In genomic region chr3:107430214-107431047, GRCh38 we compare ENCODE assay signal across 8 cellular contexts.
DNase-seq lines count a peak whose midpoint lies in the region; ATAC-seq and TF ChIP-seq lines count a peak whose summit lies in the region.

No MANE protein-coding gene starts in this region.

- no peaks in the 10 kb centered on the region for H3K36me3 Mint-ChIP-seq in stimulated activated memory B cell treated with anti-CD40 and anti-IgM and Interleukin-4, amounts not matched to agents 10 μg/mL and 1 μg/mL and 100 μg/mL, for 72 hours

- no peak for ATAC-seq in stimulated activated memory B cell treated with anti-CD40 and anti-IgM and Interleukin-4, amounts not matched to agents 10 μg/mL and 1 μg/mL and 100 μg/mL, for 72 hours
- ATAC-seq in GM18517 (IDR thresholded peaks at IDR 0.05; ENCODE audit: unreplicated experiment), result no peak

- peak overlapping the region; percentile 90 for H3K27ac Mint-ChIP-seq in stimulated activated memory B cell treated with anti-CD40 and anti-IgM and Interleukin-4, amounts not matched to agents 10 μg/mL and 1 μg/mL and 100 μg/mL, for 72 hours

- H3K4me1 Mint-ChIP-seq in stimulated activated memory B cell treated with anti-CD40 and anti-IgM and Interleukin-4, amounts not matched to agents 10 μg/mL and 1 μg/mL and 100 μg/mL, for 72 hours, result peaks cover 39% of the 10 kb centered on the region

- H3K4me3 ChIP-seq in KMS-11 (IDR thresholded peaks at IDR 0.05; ENCODE audit: insufficient read depth, low read depth, low read length) (no peak overlapping the region), astrocyte of the cerebellum (ENCODE audit: low read depth, low read length) (peak overlapping the region; percentile 67), iPS-20b (ENCODE audit: low read length) (peak overlapping the region; percentile 85)

- no peaks in the 10 kb centered on the region for H4K20me1 ChIP-seq in KMS-11 (ENCODE audit: insufficient read depth)

- H3K4me1 ChIP-seq in ES-I3 (ENCODE audit: insufficient read depth, low read length), result peaks cover 5% of the 10 kb centered on the region; the same call in 1 of the 2 replicates
- H3K4me1 ChIP-seq in KMS-11 (ENCODE audit: low read depth, poor library complexity, severe bottlenecking), result peaks cover 21% of the 10 kb centered on the region
- peaks cover 13% of the 10 kb centered on the region; the same call in 1 of the 2 replicates for H3K4me1 ChIP-seq in iPS-20b (ENCODE audit: insufficient read depth, low read length)

- TF ChIP-seq CTCF in KMS-11 (conservative IDR thresholded peaks at IDR 0.05; ENCODE audit: low read depth, low read length), result peak; percentile 23
- TF ChIP-seq CTCF in astrocyte of the cerebellum (IDR thresholded peaks at IDR 0.05; ENCODE audit: low read depth, low read length, missing control alignments), result no peak

- H3K9me3 Mint-ChIP-seq in stimulated activated memory B cell treated with anti-CD40 and anti-IgM and Interleukin-4, amounts not matched to agents 10 μg/mL and 1 μg/mL and 100 μg/mL, for 72 hours, result no peaks in the 10 kb centered on the region

- H2AFZ ChIP-seq in KMS-11 (ENCODE audit: low read depth), result peak overlapping the region; percentile 92

- H3K4me2 ChIP-seq in KMS-11, result peak overlapping the region; percentile 64

- H3K9ac ChIP-seq in ES-I3 (ENCODE audit: low read depth, low read length) (peak overlapping the region; percentile 82), KMS-11 (peak overlapping the region; percentile 85; the same call in 1 of the 2 replicates), iPS-20b (ENCODE audit: low read depth, low read length) (peak overlapping the region; percentile 65; the same call in 1 of the 2 replicates)

- H3K27me3 ChIP-seq in KMS-11 (ENCODE audit: insufficient read depth, low read depth) (no peaks in the 10 kb centered on the region), iPS-20b (ENCODE audit: insufficient read depth, low read length) (peaks cover 39% of the 10 kb centered on the region)

- in situ Hi-C loops in astrocyte of the cerebellum (cut with HindIII; ENCODE audit: low sequenced_read_pairs), result no loop called here

- peak overlapping the region; percentile 75; the same call in 1 of the 2 replicates for H3K27ac ChIP-seq in KMS-11
- H3K27ac ChIP-seq in iPS-20b (ENCODE audit: low read length), result no peak overlapping the region

- H3K9me3 ChIP-seq in ES-I3 (ENCODE audit: control insufficient read depth, insufficient read depth, low read length), result no peaks in the 10 kb centered on the region
- H3K9me3 ChIP-seq in iPS-20b (ENCODE audit: insufficient read depth, low read depth, low read length), result no peaks in the 10 kb centered on the region

- H3K4me3 Mint-ChIP-seq in stimulated activated memory B cell treated with anti-CD40 and anti-IgM and Interleukin-4, amounts not matched to agents 10 μg/mL and 1 μg/mL and 100 μg/mL, for 72 hours, result peak overlapping the region; percentile 80

- no peaks in the 10 kb centered on the region for H3K27me3 Mint-ChIP-seq in stimulated activated memory B cell treated with anti-CD40 and anti-IgM and Interleukin-4, amounts not matched to agents 10 μg/mL and 1 μg/mL and 100 μg/mL, for 72 hours

- no peaks in the 10 kb centered on the region for H3K36me3 ChIP-seq in ES-I3 (ENCODE audit: insufficient read depth, low read length)
- no peaks in the 10 kb centered on the region for H3K36me3 ChIP-seq in KMS-11 (ENCODE audit: insufficient read depth)
- no peaks in the 10 kb centered on the region for H3K36me3 ChIP-seq in iPS-20b (ENCODE audit: insufficient read depth, low read depth, low read length)

- H3K79me2 ChIP-seq in KMS-11 (ENCODE audit: insufficient read depth, low read depth), result no peaks in the 10 kb centered on the region

- DNase-seq in astrocyte of the cerebellum (ENCODE audit: low read depth) (no peak), GM19240 (ENCODE audit: insufficient read length, low spot score) (no peak), MV-4-11 (lab: John Stamatoyannopoulos, UW) (no peak)
